Comparison of ENCODE assay signal across 8 cellular contexts in genomic region chr1:15836772-15837669, GRCh38. TPM values are rescaled to one million over a fixed set of nuclear protein-coding genes. Genes with fewer than 3 reads are reported as not detected.
DNase-seq lines count a peak whose midpoint lies in the region; ATAC-seq and TF ChIP-seq lines count a peak whose summit lies in the region.

No MANE protein-coding gene starts in this region.

- H3K27ac ChIP-seq in coronary artery (peak overlapping the region; percentile 99 to 100), substantia nigra (ENCODE audit: low read depth, low read length, poor library complexity, severe bottlenecking) (peak overlapping the region; percentile 53)

- peak overlapping the region; percentile 96 for H3K4me3 Mint-ChIP-seq in natural killer cell

- no peaks in the 10 kb centered on the region for H3K27me3 Mint-ChIP-seq in natural killer cell (ENCODE audit: low read depth in 2 of 2)

- peak; percentile 16 for TF ChIP-seq POLR2A in GM15510 (IDR thresholded peaks at IDR 0.05; ENCODE audit: borderline replicate concordance, extremely low read depth, insufficient read length)

- TF ChIP-seq CTCF in coronary artery (IDR thresholded peaks at IDR 0.05) (no peak), natural killer cell (IDR thresholded peaks at IDR 0.05) (no peak)

- H3K27ac Mint-ChIP-seq in natural killer cell: peak overlapping the region; percentile 95 to 99

- ATAC-seq in natural killer cell (peak; percentile 20 to 51 (median 34)), GM18870 (IDR thresholded peaks at IDR 0.05; ENCODE audit: unreplicated experiment) (no peak), HG02870 (IDR thresholded peaks at IDR 0.05; ENCODE audit: unreplicated experiment) (no peak)

- no peaks in the 10 kb centered on the region for H3K36me3 Mint-ChIP-seq in natural killer cell

- DNase-seq in T-helper 9 cell (peak; percentile 18), coronary artery (ENCODE audit: low spot score) (no peak), natural killer cell (peak; percentile 70), substantia nigra (lab: John Stamatoyannopoulos, UW) (peak in 18 of 49 donors; percentile 2 to 49 (median 20)), NAMALWA (ENCODE audit: low spot score) (no peak)

- H3K9me3 Mint-ChIP-seq in natural killer cell: no peaks in the 10 kb centered on the region

- intact Hi-C loops in natural killer cell (cut with micrococcal nuclease): loop anchor here (1.0 to 10.0 kb wide), 4 partner anchors 10 to 1068 kb away; partner anchors contain the start of genes SPEN and SZRD1

- peak overlapping the region; percentile 84 for H3K4me3 ChIP-seq in coronary artery

- peaks cover 26 to 35% of the 10 kb centered on the region in 2 donors for H3K4me1 Mint-ChIP-seq in natural killer cell

RNA-seq across cellular contexts. Expression of gene SPEN, which starts 10.5 kb away (rescaled TPM):
- 100 to 1,000 TPM in 2 of 3 donors, 10 to 100 TPM in 1; 98.1 to 114 (median 105) TPM for total RNA-seq in natural killer cell

RNA-seq across cellular contexts. Expression of gene UQCRHL, which starts 29.6 kb away (rescaled TPM):
- 1 to 10 TPM in 2 of 3 donors, under 1 TPM in 1; 0.87 to 1.2 (median 1.0) TPM for total RNA-seq in natural killer cell

Comparison
In these comparisons a context has a peak if more than half of its experiments do, and no peak if none do; other contexts are left out.
1. DNase-seq: peak in T-helper 9 cell (single experiment) and natural killer cell (single experiment); none in coronary artery (single experiment) and NAMALWA (single experiment).
2. ATAC-seq: peak in natural killer cell (3 of 3); none in GM18870 (single experiment) and HG02870 (single experiment).